Comparison of ENCODE assay signal across 1 cellular context in genomic region chr11:10285148-10285802, GRCh38.
TF ChIP-seq lines count a peak whose summit lies in the region.

No MANE protein-coding gene starts in this region.

TF ChIP-seq in HepG2, 621 proteins besides CTCF, POLR2A, EP300 and RAD21 (continues in another document):
- TF ChIP-seq SNAI1 (CRISPR knock-in tag; IDR thresholded peaks at IDR 0.05; ENCODE audit: borderline replicate concordance) (no peak), ZSCAN30 (CRISPR knock-in tag; IDR thresholded peaks at IDR 0.05) (no peak), SRF (IDR thresholded peaks at IDR 0.05; ENCODE audit: low read depth, low read length) (no peak), ZBTB43 (CRISPR knock-in tag; conservative IDR thresholded peaks at IDR 0.05) (peak; percentile 68; the same call in 1 of the 2 replicates), GMEB1 (CRISPR knock-in tag; IDR thresholded peaks at IDR 0.05; ENCODE audit: borderline replicate concordance) (no peak), SP1 (IDR thresholded peaks at IDR 0.05) (no peak), SP1 (CRISPR knock-in tag; IDR thresholded peaks at IDR 0.05) (no peak), TGIF2 (CRISPR knock-in tag; IDR thresholded peaks at IDR 0.05) (peak; percentile 63; the same call in 1 of the 2 replicates), MYPOP (CRISPR knock-in tag; IDR thresholded peaks at IDR 0.05) (no peak), TARDBP (CRISPR knock-in tag; IDR thresholded peaks at IDR 0.05) (no peak), ZNF501 (CRISPR knock-in tag; IDR thresholded peaks at IDR 0.05) (no peak), MIER3 (CRISPR knock-in tag; IDR thresholded peaks at IDR 0.05; ENCODE audit: borderline replicate concordance) (peak; percentile 27; the same call in 1 of the 2 replicates), ZNF460 (CRISPR knock-in tag; IDR thresholded peaks at IDR 0.05; ENCODE audit: borderline replicate concordance) (no peak), ARID3A (IDR thresholded peaks at IDR 0.05; ENCODE audit: low read depth, low read length) (peak; percentile 72), ZNF225 (CRISPR knock-in tag; IDR thresholded peaks at IDR 0.05) (no peak), PLSCR1 (CRISPR knock-in tag; IDR thresholded peaks at IDR 0.05; ENCODE audit: borderline replicate concordance) (no peak), ZNF317 (CRISPR knock-in tag; IDR thresholded peaks at IDR 0.05) (0 out of 2 replicates have a peak, but pooled peaks have one; percentile 52), IKZF1 (IDR thresholded peaks at IDR 0.05) (no peak), CC2D1A (CRISPR knock-in tag; IDR thresholded peaks at IDR 0.05) (no peak), ZNF781 (CRISPR knock-in tag; IDR thresholded peaks at IDR 0.05; ENCODE audit: borderline replicate concordance, not compliant biosample characterization) (no peak), ZNF710 (CRISPR knock-in tag; IDR thresholded peaks at IDR 0.05; ENCODE audit: borderline replicate concordance) (no peak), ZC3H4 (CRISPR knock-in tag; IDR thresholded peaks at IDR 0.05; ENCODE audit: borderline replicate concordance) (no peak), ZNF691 (CRISPR knock-in tag; IDR thresholded peaks at IDR 0.05; ENCODE audit: borderline replicate concordance, low read depth) (no peak), MAZ (IDR thresholded peaks at IDR 0.05; ENCODE audit: borderline replicate concordance, low read depth, low read length) (no peak), MAZ (CRISPR knock-in tag; IDR thresholded peaks at IDR 0.05; ENCODE audit: low read depth) (no peak), PPARG (CRISPR knock-in tag; conservative IDR thresholded peaks at IDR 0.05) (no peak), ZNF619 (CRISPR knock-in tag; IDR thresholded peaks at IDR 0.05) (no peak), ZNF720 (CRISPR knock-in tag; IDR thresholded peaks at IDR 0.05) (no peak), PAWR (CRISPR knock-in tag; IDR thresholded peaks at IDR 0.05; ENCODE audit: borderline replicate concordance) (no peak), JUND (CRISPR knock-in tag; IDR thresholded peaks at IDR 0.05) (no peak), ISX (CRISPR knock-in tag; conservative IDR thresholded peaks at IDR 0.05) (no peak), E2F5 (CRISPR knock-in tag; conservative IDR thresholded peaks at IDR 0.05) (no peak), ZNF205 (CRISPR knock-in tag; IDR thresholded peaks at IDR 0.05) (no peak), ZNF263 (CRISPR knock-in tag; IDR thresholded peaks at IDR 0.05) (no peak), ATF3 (CRISPR knock-in tag; IDR thresholded peaks at IDR 0.05) (no peak), ZNF598 (CRISPR knock-in tag; IDR thresholded peaks at IDR 0.05; ENCODE audit: borderline replicate concordance) (no peak), SIX1 (CRISPR knock-in tag; IDR thresholded peaks at IDR 0.05; ENCODE audit: borderline replicate concordance) (0 out of 2 replicates have a peak, but pooled peaks have one; percentile 42), CHD2 (IDR thresholded peaks at IDR 0.05; ENCODE audit: low read depth, low read length) (no peak), MXD1 (CRISPR knock-in tag; IDR thresholded peaks at IDR 0.05) (no peak), HIC2 (CRISPR knock-in tag; IDR thresholded peaks at IDR 0.05; ENCODE audit: low read depth) (no peak), E2F1 (CRISPR knock-in tag; IDR thresholded peaks at IDR 0.05) (no peak), XRCC5 (optimal IDR thresholded peaks at IDR 0.05; ENCODE audit: low read length) (no peak), SPEN (CRISPR knock-in tag; IDR thresholded peaks at IDR 0.05; ENCODE audit: low read depth) (no peak), SUZ12 (IDR thresholded peaks at IDR 0.05; ENCODE audit: low read depth, low read length) (no peak), ZBTB49 (CRISPR knock-in tag; IDR thresholded peaks at IDR 0.05; ENCODE audit: borderline replicate concordance) (no peak), PITX1 (CRISPR knock-in tag; IDR thresholded peaks at IDR 0.05) (no peak), ZFP37 (CRISPR knock-in tag; IDR thresholded peaks at IDR 0.05; ENCODE audit: borderline replicate concordance) (no peak), TAF1 (CRISPR knock-in tag; IDR thresholded peaks at IDR 0.05) (no peak), HHEX (CRISPR knock-in tag; IDR thresholded peaks at IDR 0.05) (no peak), THAP7 (CRISPR knock-in tag; IDR thresholded peaks at IDR 0.05) (no peak), ZNF160 (CRISPR knock-in tag; IDR thresholded peaks at IDR 0.05) (no peak), MZF1 (CRISPR knock-in tag; IDR thresholded peaks at IDR 0.05; ENCODE audit: borderline replicate concordance) (no peak)
